ENCODE assay signal across 8 cellular contexts in the genomic region with DNA sequence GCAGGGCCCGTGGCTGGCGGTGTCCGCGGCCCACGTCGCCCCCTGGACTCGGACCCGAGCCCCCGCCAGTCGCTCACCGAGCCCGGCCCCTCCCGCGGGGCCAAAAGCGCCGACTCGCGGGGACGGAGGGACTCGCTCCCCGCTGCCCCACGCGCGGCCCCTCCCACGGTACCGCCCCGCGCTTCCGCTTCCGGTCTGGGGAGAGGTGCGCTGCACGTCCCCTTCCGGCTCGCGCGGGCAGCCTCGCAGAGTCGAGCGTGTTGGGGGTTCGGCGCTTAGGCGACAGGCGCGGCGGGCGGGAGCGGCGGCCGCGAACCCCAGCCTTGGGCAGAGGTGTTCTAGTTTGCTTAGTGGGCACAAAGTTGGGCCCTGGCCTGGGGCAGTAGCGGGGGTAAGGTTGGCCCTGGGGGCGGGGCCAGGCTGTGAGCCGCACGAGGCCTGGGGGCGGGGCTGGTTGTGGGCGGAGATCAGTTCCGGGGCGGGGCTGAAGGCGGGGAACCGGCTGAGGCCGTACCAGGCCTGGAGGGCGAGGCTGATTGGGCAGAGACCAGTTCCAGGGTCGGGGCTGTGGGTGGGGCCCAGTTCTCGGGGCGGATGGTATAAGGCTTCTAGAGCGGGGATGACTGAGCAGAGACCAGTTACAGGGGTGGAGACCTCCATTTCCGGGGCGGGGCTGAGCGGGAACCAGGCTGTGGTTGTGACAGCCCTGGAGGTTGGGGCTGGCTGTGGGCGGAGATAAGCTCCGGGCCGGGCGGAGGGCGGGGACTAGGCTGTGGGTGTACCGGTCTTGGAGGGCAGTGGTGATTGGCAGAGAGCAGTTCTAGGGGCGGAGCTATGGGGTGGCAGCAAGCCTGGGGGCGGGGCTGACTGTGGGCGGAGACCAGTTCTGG. TPM values are rescaled to one million over a fixed set of nuclear protein-coding genes. Genes with fewer than 3 reads are reported as not detected.
DNase-seq lines count a peak whose midpoint lies in the region; ATAC-seq, FAIRE-seq and TF ChIP-seq lines count a peak whose summit lies in the region.

A gene (plus strand): TSS at position 246 of the 890 bp plus-strand sequence. CDS start 10,302 bp downstream, outside the sequence.
A gene (minus strand): TSS at position 173 of the 890 bp plus-strand sequence. CDS start 9,645 bp downstream, outside the sequence.

- H3K27ac ChIP-seq in left ventricle myocardium inferior (replicated peaks) (peak within 1 kb of the TSS; percentile 99), prostate gland (peak within 1 kb of the TSS; percentile 91 to 95)

- FAIRE-seq in urothelium cell line (lab: Jason Lieb, UNC), result peak; percentile 83

- intact Hi-C loops in left ventricle myocardium inferior (cut with micrococcal nuclease) (no loop called here), prostate gland (cut with DNase I) (no loop called here)

- DNase-seq in GM12864 (ENCODE audit: low read depth), result peak; percentile 93
- DNase-seq in NCI-H128 (lab: John Stamatoyannopoulos, UW; ENCODE audit: unreplicated experiment), result peak; percentile 90
- peak; percentile 98 to 99 (median 99) for DNase-seq in T-helper 1 cell
- DNase-seq in amygdala (lab: John Stamatoyannopoulos, UW), result peak; percentile 93 to 100 (median 99)
- peak; percentile 99 for DNase-seq in left ventricle myocardium inferior
- peak; percentile 97 for DNase-seq in prostate gland (ENCODE audit: low spot score)
- DNase-seq in urothelium cell line (ENCODE audit: low spot score), result peak; percentile 94

- H3K4me1 ChIP-seq in left ventricle myocardium inferior (peaks cover 20% of the 10 kb centered on the region), prostate gland (replicated peaks) (no peaks in the 10 kb centered on the region)

- WGBS in prostate gland, result 5% methylated on average over 51 of the region's 78 CpGs

- H3K27me3 ChIP-seq in left ventricle myocardium inferior (ENCODE audit: low read depth) (no peaks in the 10 kb centered on the region), prostate gland (replicated peaks; ENCODE audit: insufficient read depth) (no peaks in the 10 kb centered on the region)

- no peaks in the 10 kb centered on the region for H3K9me3 ChIP-seq in left ventricle myocardium inferior (replicated peaks)
- H3K9me3 ChIP-seq in prostate gland, result no peaks in the 10 kb centered on the region

- peaks cover 26% of the 10 kb centered on the region for H3K36me3 ChIP-seq in left ventricle myocardium inferior
- no peaks in the 10 kb centered on the region for H3K36me3 ChIP-seq in prostate gland

- ATAC-seq in HG02678 (IDR thresholded peaks at IDR 0.05; ENCODE audit: unreplicated experiment), result peak; percentile 88

- H3K4me3 ChIP-seq in GM12864 (ENCODE audit: low read depth, low read length), result peak within 1 kb of the TSS; percentile 91
- peak within 1 kb of the TSS; percentile 94 for H3K4me3 ChIP-seq in left ventricle myocardium inferior
- H3K4me3 ChIP-seq in prostate gland, result peak within 1 kb of the TSS; percentile 73 to 87

- TF ChIP-seq POLR2A in prostate gland (IDR thresholded peaks at IDR 0.05), result peak; percentile 71

- TF ChIP-seq CTCF in GM12864 (IDR thresholded peaks at IDR 0.05; ENCODE audit: low read depth, low read length, missing control alignments), result no peak
- peak; percentile 61 for TF ChIP-seq CTCF in left ventricle myocardium inferior (IDR thresholded peaks at IDR 0.05; ENCODE audit: borderline replicate concordance)
- TF ChIP-seq CTCF in prostate gland (IDR thresholded peaks at IDR 0.05), result peak in 2 of 4 experiments; percentile 16 to 55

RNA-seq across cellular contexts. Expression of the first gene that starts in this region (rescaled TPM):
- total RNA-seq in left ventricle myocardium inferior (not detected), prostate gland (not detected)

RNA-seq across cellular contexts. Expression of the second gene that starts in this region (rescaled TPM):
- total RNA-seq in left ventricle myocardium inferior, result 10.8 TPM
- total RNA-seq in prostate gland, result 10 to 100 TPM; 28.6 to 45.2 TPM

Comparison
In these comparisons a context has a peak if more than half of its experiments do, and no peak if none do; other contexts are left out.
1. Peak in every context shown above with its lines: DNase-seq, ATAC-seq, H3K4me3 ChIP-seq and H3K27ac ChIP-seq.